In the genomic region with DNA sequence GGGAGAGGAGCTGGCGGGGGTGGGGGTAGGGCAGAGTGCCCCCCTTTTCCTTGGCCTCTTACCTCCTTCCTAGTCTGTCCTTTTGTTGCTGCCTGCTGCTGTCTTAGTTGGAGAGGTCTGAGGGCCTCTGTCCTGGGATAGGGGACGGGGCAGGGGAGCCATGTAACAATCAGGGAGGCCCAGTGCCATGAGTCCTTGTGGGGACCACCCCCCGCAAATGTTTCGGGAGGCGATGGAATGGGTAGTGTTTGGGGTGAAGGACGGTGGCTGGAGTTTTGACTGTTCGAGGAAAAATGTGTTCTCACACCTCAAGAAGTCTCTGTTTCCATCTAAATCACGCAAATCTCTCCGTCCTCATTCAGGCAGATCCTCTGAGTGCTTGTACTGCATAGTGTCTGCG, we compare ENCODE assay signal across 1 cellular context.
TF ChIP-seq lines count a peak whose summit lies in the region.

No MANE protein-coding gene starts in this region.

TF ChIP-seq in WTC11, 78 proteins besides CTCF, POLR2A, EP300 and RAD21 (continued from another document):
- TF ChIP-seq, protein P1, sequence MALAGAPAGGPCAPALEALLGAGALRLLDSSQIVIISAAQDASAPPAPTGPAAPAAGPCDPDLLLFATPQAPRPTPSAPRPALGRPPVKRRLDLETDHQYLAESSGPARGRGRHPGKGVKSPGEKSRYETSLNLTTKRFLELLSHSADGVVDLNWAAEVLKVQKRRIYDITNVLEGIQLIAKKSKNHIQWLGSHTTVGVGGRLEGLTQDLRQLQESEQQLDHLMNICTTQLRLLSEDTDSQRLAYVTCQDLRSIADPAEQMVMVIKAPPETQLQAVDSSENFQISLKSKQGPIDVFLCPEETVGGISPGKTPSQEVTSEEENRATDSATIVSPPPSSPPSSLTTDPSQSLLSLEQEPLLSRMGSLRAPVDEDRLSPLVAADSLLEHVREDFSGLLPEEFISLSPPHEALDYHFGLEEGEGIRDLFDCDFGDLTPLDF (CRISPR knock-in tag; IDR thresholded peaks at IDR 0.05), result no peak
- TF ChIP-seq, protein P2, sequence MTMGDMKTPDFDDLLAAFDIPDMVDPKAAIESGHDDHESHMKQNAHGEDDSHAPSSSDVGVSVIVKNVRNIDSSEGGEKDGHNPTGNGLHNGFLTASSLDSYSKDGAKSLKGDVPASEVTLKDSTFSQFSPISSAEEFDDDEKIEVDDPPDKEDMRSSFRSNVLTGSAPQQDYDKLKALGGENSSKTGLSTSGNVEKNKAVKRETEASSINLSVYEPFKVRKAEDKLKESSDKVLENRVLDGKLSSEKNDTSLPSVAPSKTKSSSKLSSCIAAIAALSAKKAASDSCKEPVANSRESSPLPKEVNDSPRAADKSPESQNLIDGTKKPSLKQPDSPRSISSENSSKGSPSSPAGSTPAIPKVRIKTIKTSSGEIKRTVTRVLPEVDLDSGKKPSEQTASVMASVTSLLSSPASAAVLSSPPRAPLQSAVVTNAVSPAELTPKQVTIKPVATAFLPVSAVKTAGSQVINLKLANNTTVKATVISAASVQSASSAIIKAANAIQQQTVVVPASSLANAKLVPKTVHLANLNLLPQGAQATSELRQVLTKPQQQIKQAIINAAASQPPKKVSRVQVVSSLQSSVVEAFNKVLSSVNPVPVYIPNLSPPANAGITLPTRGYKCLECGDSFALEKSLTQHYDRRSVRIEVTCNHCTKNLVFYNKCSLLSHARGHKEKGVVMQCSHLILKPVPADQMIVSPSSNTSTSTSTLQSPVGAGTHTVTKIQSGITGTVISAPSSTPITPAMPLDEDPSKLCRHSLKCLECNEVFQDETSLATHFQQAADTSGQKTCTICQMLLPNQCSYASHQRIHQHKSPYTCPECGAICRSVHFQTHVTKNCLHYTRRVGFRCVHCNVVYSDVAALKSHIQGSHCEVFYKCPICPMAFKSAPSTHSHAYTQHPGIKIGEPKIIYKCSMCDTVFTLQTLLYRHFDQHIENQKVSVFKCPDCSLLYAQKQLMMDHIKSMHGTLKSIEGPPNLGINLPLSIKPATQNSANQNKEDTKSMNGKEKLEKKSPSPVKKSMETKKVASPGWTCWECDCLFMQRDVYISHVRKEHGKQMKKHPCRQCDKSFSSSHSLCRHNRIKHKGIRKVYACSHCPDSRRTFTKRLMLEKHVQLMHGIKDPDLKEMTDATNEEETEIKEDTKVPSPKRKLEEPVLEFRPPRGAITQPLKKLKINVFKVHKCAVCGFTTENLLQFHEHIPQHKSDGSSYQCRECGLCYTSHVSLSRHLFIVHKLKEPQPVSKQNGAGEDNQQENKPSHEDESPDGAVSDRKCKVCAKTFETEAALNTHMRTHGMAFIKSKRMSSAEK (CRISPR knock-in tag; IDR thresholded peaks at IDR 0.05; ENCODE audit: borderline replicate concordance), result no peak
- TF ChIP-seq TEAD1 (CRISPR knock-in tag; IDR thresholded peaks at IDR 0.05), result no peak
